Comparison of ENCODE assay signal across 17 cellular contexts in the genomic region with DNA sequence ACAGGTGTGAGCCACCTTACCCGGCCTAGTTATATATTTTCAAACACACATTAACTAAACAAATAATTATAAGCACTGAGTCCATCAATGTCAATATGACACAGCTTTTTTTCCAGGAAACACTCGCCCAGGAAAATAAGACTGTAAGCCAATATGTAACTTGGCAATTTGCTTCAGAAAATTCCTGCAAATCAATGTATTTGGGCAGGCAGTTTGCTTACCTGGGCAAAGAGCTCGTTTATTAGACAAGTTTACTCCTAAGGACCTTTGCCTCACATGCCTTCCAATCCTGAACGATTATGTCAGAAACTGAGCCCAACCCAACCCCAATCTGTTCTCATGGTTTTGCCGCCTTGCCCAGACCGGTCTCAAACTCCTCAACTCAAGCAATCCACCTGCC. TPM values are rescaled to one million over a fixed set of nuclear protein-coding genes. Genes with fewer than 3 reads are reported as not detected.
DNase-seq lines count a peak whose midpoint lies in the region; ATAC-seq and TF ChIP-seq lines count a peak whose summit lies in the region.
"Had no signal": no experiment of that assay in that cellular context is flagged by ENCODE, and none has a peak within 500 bp of the region (broad histone marks: within the 10 kb centered on the region; RNA-seq: fewer than 3 reads in every experiment).

No MANE protein-coding gene starts in this region.

- intact Hi-C loops in dendritic cell treated with granulocyte-macrophage colony-stimulating factor and Interleukin-4, amounts not matched to agents 40 ng/mL and 50 ng/mL, for 4 days (cut with micrococcal nuclease) = no loop called here
- intact Hi-C loops in mucosa of descending colon (cut with DNase I, micrococcal nuclease) = no loop called here

- H3K9ac ChIP-seq in OCI-LY3 (ENCODE audit: low read length) = peak overlapping the region; percentile 86

- no peaks in the 10 kb centered on the region for H3K36me3 ChIP-seq in OCI-LY3 (replicated peaks; ENCODE audit: low read depth, low read length)
- H3K36me3 ChIP-seq in mucosa of descending colon (ENCODE audit: low read depth) = no peaks in the 10 kb centered on the region
- H3K36me3 ChIP-seq: BE2C had no signal

- H3K4me3 ChIP-seq in OCI-LY3 (ENCODE audit: low read length) (no peak overlapping the region), mucosa of descending colon (no peak overlapping the region)

- H3K27me3 Mint-ChIP-seq in dendritic cell treated with granulocyte-macrophage colony-stimulating factor and Interleukin-4, amounts not matched to agents 40 ng/mL and 50 ng/mL, for 4 days = no peaks in the 10 kb centered on the region

- peak overlapping the region; percentile 11; the same call in 1 of the 2 replicates for H3K4me2 ChIP-seq in OCI-LY3 (ENCODE audit: low read length)

- H4K20me1 ChIP-seq in OCI-LY3 (ENCODE audit: insufficient read depth, low read length) = no peaks in the 10 kb centered on the region

- H3K27ac ChIP-seq in OCI-LY3 (ENCODE audit: low read length) = peak overlapping the region; percentile 99

- peaks cover 15% of the 10 kb centered on the region for H3K79me2 ChIP-seq in OCI-LY3 (ENCODE audit: low read length)

- H3K9me3 ChIP-seq in OCI-LY3 (ENCODE audit: insufficient read depth, low read length) (no peaks in the 10 kb centered on the region), mucosa of descending colon (no peaks in the 10 kb centered on the region)
- H3K9me3 ChIP-seq: BE2C had no signal

- H3K4me1 Mint-ChIP-seq in dendritic cell treated with granulocyte-macrophage colony-stimulating factor and Interleukin-4, amounts not matched to agents 40 ng/mL and 50 ng/mL, for 4 days (ENCODE audit: low read depth) = peaks cover 66% of the 10 kb centered on the region

- H3K4me3 Mint-ChIP-seq in dendritic cell treated with granulocyte-macrophage colony-stimulating factor and Interleukin-4, amounts not matched to agents 40 ng/mL and 50 ng/mL, for 4 days = no peak overlapping the region
- H3K4me3 Mint-ChIP-seq: HFFc6 had no signal

- H3K4me1 ChIP-seq in OCI-LY3 (ENCODE audit: low read length) (peaks cover 87% of the 10 kb centered on the region), mucosa of descending colon (ENCODE audit: low read depth) (peaks cover 6% of the 10 kb centered on the region)
- H3K4me1 ChIP-seq: BE2C had no signal

- H3K36me3 Mint-ChIP-seq in dendritic cell treated with granulocyte-macrophage colony-stimulating factor and Interleukin-4, amounts not matched to agents 40 ng/mL and 50 ng/mL, for 4 days (ENCODE audit: low read depth) = no peaks in the 10 kb centered on the region

- no peaks in the 10 kb centered on the region for H3K9me3 Mint-ChIP-seq in dendritic cell treated with granulocyte-macrophage colony-stimulating factor and Interleukin-4, amounts not matched to agents 40 ng/mL and 50 ng/mL, for 4 days
- H3K9me3 Mint-ChIP-seq: HFFc6 had no signal

- TF ChIP-seq CTCF in OCI-LY3 (IDR thresholded peaks at IDR 0.05; ENCODE audit: low read depth, low read length) = no peak
- TF ChIP-seq CTCF in mucosa of descending colon (IDR thresholded peaks at IDR 0.05) = no peak

- ATAC-seq in mucosa of descending colon (peak; percentile 63), GM18873 (IDR thresholded peaks at IDR 0.05; ENCODE audit: low FRiP score, unreplicated experiment) (no peak)

- H2AFZ ChIP-seq in OCI-LY3 (ENCODE audit: low read depth, low read length) = no peak overlapping the region

- peak overlapping the region; percentile 86 for H3K27ac Mint-ChIP-seq in dendritic cell treated with granulocyte-macrophage colony-stimulating factor and Interleukin-4, amounts not matched to agents 40 ng/mL and 50 ng/mL, for 4 days
- H3K27ac Mint-ChIP-seq: HFFc6 had no signal

- DNase-seq in mucosa of descending colon (no peak), SHP77 treated with DMSO at 0.1 percent for 48 hours (lab: John Stamatoyannopoulos, UW) (no peak), NCI-H82 treated with DMSO at 0.1 percent for 48 hours (lab: John Stamatoyannopoulos, UW; ENCODE audit: unreplicated experiment) (no peak)
- no peak for DNase-seq in activated T-cell treated with anti-CD3 and anti-CD28 coated beads, Interleukin-2, amount 50 U/mL, for 48 hours
- DNase-seq: BE2C, DMS 273 treated with DMSO at 0.1 percent for 48 hours, HFFc6, KBM-7, NCI-H1092 treated with DMSO at 0.1 percent for 48 hours, NCI-H1694, NCI-H2107, NCI-H226, NCI-H526 treated with DMSO at 0.1 percent for 48 hours, SHP77 had no signal

- no peaks in the 10 kb centered on the region for H3K27me3 ChIP-seq in OCI-LY3 (ENCODE audit: low read depth, low read length)
- H3K27me3 ChIP-seq: BE2C had no signal

RNA-seq across cellular contexts. Expression of gene NDUFV2, which starts 34.7 kb away (rescaled TPM):
- total RNA-seq in mucosa of descending colon = 100 to 1,000 TPM; 146 to 199 (median 163) TPM
